Comparison of ENCODE assay signal across 2 cellular contexts in the genomic region with DNA sequence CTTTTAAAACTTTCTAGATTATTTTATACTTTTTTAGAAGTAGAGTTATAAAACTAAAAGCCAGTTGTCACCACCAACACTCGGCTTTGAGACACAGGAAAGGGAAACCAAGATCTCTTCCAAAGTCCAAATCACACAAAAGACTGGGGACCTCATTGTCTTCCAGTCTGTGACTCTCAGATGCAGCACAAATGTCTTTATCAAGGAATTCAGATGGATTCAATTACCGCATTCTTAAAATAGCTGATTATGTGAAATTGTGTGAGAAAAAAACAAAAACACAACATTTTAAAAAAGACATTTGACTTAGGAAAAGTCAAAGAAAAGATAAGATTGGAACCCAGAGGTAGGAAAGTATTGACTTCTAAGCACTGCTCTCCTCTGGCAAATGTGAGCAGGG.
TF ChIP-seq lines count a peak whose summit lies in the region.

No MANE protein-coding gene starts in this region.

TF ChIP-seq in IMR-90, 13 proteins besides CTCF, POLR2A, EP300 and RAD21:
- TF ChIP-seq MXI1 (IDR thresholded peaks at IDR 0.05; ENCODE audit: borderline replicate concordance, low read depth, low read length) (no peak), MAFK (IDR thresholded peaks at IDR 0.05; ENCODE audit: low read depth, low read length) (peak; percentile 41)
TF ChIP-seq in IMR-90: peak in this region for 1.

TF ChIP-seq in H1, 55 proteins besides CTCF, POLR2A, EP300 and RAD21:
- TF ChIP-seq TCF12 (IDR thresholded peaks at IDR 0.05; ENCODE audit: low read depth, low read length) (0 out of 2 replicates have a peak, but pooled peaks have one; percentile 10), NANOG (IDR thresholded peaks at IDR 0.05; ENCODE audit: insufficient read depth, low read depth, low read length, poor library complexity, severe bottlenecking) (no peak)
